In the genomic region with DNA sequence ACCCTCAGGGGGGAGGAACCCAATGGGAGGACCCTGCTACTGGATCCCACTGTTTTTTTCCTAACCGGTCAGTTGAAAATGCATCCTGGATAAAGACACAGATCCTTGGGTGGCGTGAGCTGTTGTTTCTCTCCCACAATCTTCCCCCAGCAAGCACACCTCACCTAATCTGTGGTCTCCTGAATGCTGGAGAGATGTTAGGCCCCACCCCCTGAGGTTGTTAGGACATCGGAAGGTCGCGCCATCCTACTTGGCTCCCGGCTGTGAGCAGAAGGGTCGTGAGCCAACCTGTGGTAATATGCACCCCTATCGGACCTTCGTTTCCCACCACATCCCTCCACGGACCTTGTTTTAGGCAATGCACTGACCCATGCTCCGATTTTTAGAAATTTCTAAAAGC, we compare ENCODE assay signal across 8 cellular contexts.
DNase-seq lines count a peak whose midpoint lies in the region; ATAC-seq, FAIRE-seq and TF ChIP-seq lines count a peak whose summit lies in the region.

No MANE protein-coding gene starts in this region.

- POLR2A ChIA-PET in K562 (lab: Yijun Ruan, JAX) = interaction anchor here (0.6 to 2.5 kb wide), 6 partner anchors 9 to 610 kb away, joined by 3 to 10 read pairs (median 4); no protein-coding TSS in a partner anchor

- peaks cover 5 to 15% (median 14%) of the 10 kb centered on the region in 3 donors for H3K27me3 Mint-ChIP-seq in immature natural killer cell (ENCODE audit: low read depth in 3 of 3)

- H4K20me1 ChIP-seq in KMS-11 (ENCODE audit: insufficient read depth) = no peaks in the 10 kb centered on the region
- peaks cover 35% of the 10 kb centered on the region for H4K20me1 ChIP-seq in K562 (replicated peaks; ENCODE audit: control insufficient read depth, insufficient read depth, low read length)

- H3K27me3 ChIP-seq in KMS-11 (ENCODE audit: insufficient read depth, low read depth) (no peaks in the 10 kb centered on the region), K562 (ENCODE audit: control insufficient read depth in 2 of 2, insufficient read depth in 2 of 2, low read length in 2 of 2) (peaks cover 17 to 45% of the 10 kb centered on the region in 2 experiments), stomach smooth muscle (ENCODE audit: control insufficient read depth in 1 of 2, insufficient read depth in 2 of 2, low read length in 2 of 2) (no peaks in the 10 kb centered on the region)

- H3K79me2 ChIP-seq in KMS-11 (ENCODE audit: insufficient read depth, low read depth) (no peaks in the 10 kb centered on the region), K562 (ENCODE audit: control insufficient read depth, insufficient read depth, low read length) (no peaks in the 10 kb centered on the region)

- no peaks in the 10 kb centered on the region for H3K36me3 ChIP-seq in KMS-11 (ENCODE audit: insufficient read depth)
- no peaks in the 10 kb centered on the region for H3K36me3 ChIP-seq in K562 (ENCODE audit: control insufficient read depth, insufficient read depth, low read length)
- H3K36me3 ChIP-seq in stomach smooth muscle (ENCODE audit: control insufficient read depth in 2 of 2, insufficient read depth in 2 of 2, low read length in 2 of 2) = peaks cover 0 to 2% of the 10 kb centered on the region in 2 donors

- 38% methylated on average over 11 of the region's 11 CpGs for WGBS in K562 (ENCODE audit: insufficient coverage, low coverage, missing lambda C conversion rate)

- H3K4me1 ChIP-seq in KMS-11 (ENCODE audit: low read depth, poor library complexity, severe bottlenecking) (peaks cover 59% of the 10 kb centered on the region), K562 (replicated peaks in 1 of 2; ENCODE audit: control insufficient read depth in 2 of 2, insufficient read depth in 2 of 2, low read length in 2 of 2) (peaks cover 4 to 14% of the 10 kb centered on the region in 2 experiments; a peak in 4 of 5 replicates), stomach smooth muscle (ENCODE audit: control insufficient read depth, insufficient read depth, low read length) (peaks cover 43% of the 10 kb centered on the region)

- CTCF ChIA-PET in K562 (lab: Yijun Ruan, JAX; ENCODE audit: low intra/inter-chr PET ratio) = no interaction called here

- no peak for TF ChIP-seq RAD21 in K562 (CRISPR knock-in tag; conservative IDR thresholded peaks at IDR 0.05 in 1 of 2, IDR thresholded peaks at IDR 0.05 in 1 of 2)

- no peaks in the 10 kb centered on the region for H3K36me3 Mint-ChIP-seq in immature natural killer cell

- H3K27ac ChIP-seq in KMS-11 (no peak overlapping the region), K562 (ENCODE audit: extremely low read depth, low read depth, low read length) (no peak overlapping the region), stomach smooth muscle (ENCODE audit: low read length) (peak overlapping the region; percentile 6)

- TF ChIP-seq EP300 in K562 (IDR thresholded peaks at IDR 0.05; ENCODE audit: low read length) = no peak

- peaks cover 18 to 25% of the 10 kb centered on the region in 2 donors for H3K4me1 Mint-ChIP-seq in immature natural killer cell

- H2AFZ ChIP-seq in KMS-11 (ENCODE audit: low read depth) (peak overlapping the region; percentile 97), K562 (ENCODE audit: low read depth, low read length) (no peak overlapping the region)

- intact Hi-C loops in K562 (cut with micrococcal nuclease) = no loop called here

- DNase-seq in K562 (ENCODE audit: extremely low read depth in 1 of 4, low spot score in 3 of 4) (no peak), immature natural killer cell (no peak), foreskin fibroblast (no peak)
- no peak for DNase-seq in activated effector memory CD4-positive, alpha-beta T cell treated with Interleukin-2 at 50 U/mL for 16 hours
- DNase-seq in stimulated activated naive CD4-positive, alpha-beta T cell treated with Interleukin-2 at 50 U/mL for 16 hours (lab: John Stamatoyannopoulos, UW) = no peak

- ATAC-seq in K562 (no peak), GM21576 (IDR thresholded peaks at IDR 0.05; ENCODE audit: unreplicated experiment) (no peak)

- in situ Hi-C loops in K562 (cut with MboI) = no loop called here

- H3K4me2 ChIP-seq in KMS-11 (peak overlapping the region; percentile 74), K562 (ENCODE audit: insufficient read depth, low read length) (no peak overlapping the region)

- BruUV-seq in K562 (replicated peaks; lab: Mats Ljungman, UMichigan) = no TSS peak

- no peaks in the 10 kb centered on the region for H3K9me1 ChIP-seq in K562 (ENCODE audit: control insufficient read depth, insufficient read depth, low read length)

- no peak for TF ChIP-seq POLR2A in K562 (conservative IDR thresholded peaks at IDR 0.05)

- H3K4me3 ChIP-seq in KMS-11 (IDR thresholded peaks at IDR 0.05; ENCODE audit: insufficient read depth, low read depth, low read length) = peak overlapping the region; percentile 94
- H3K4me3 ChIP-seq in K562 = no peak overlapping the region
- peak overlapping the region; percentile 68 to 81 for H3K4me3 ChIP-seq in stomach smooth muscle (ENCODE audit: low read length in 2 of 2)
- peak overlapping the region in 1 of 2 donors; percentile 42 for H3K4me3 ChIP-seq in foreskin fibroblast (ENCODE audit: low read depth in 1 of 2, low read length in 2 of 2)

- no peaks in the 10 kb centered on the region for H3K9me3 Mint-ChIP-seq in immature natural killer cell

- no peak overlapping the region for H3K27ac Mint-ChIP-seq in immature natural killer cell

- no peaks in the 10 kb centered on the region for H3K9me3 ChIP-seq in K562 (replicated peaks; ENCODE audit: control insufficient read depth, insufficient read depth, low read depth, low read length)
- no peaks in the 10 kb centered on the region for H3K9me3 ChIP-seq in stomach smooth muscle (ENCODE audit: control insufficient read depth in 2 of 2, low read length in 2 of 2)

- TF ChIP-seq CTCF in KMS-11 (conservative IDR thresholded peaks at IDR 0.05; ENCODE audit: low read depth, low read length) (no peak), K562 (IDR thresholded peaks at IDR 0.05 in 2 of 3, conservative IDR thresholded peaks at IDR 0.05 in 1 of 3; ENCODE audit: insufficient read depth in 2 of 3, low read depth in 1 of 3, low read length in 3 of 3) (no peak), foreskin fibroblast (IDR thresholded peaks at IDR 0.05; ENCODE audit: low read depth, low read length) (no peak)

- H3K9ac ChIP-seq in KMS-11 (peak overlapping the region; percentile 64), K562 (ENCODE audit: insufficient read depth in 1 of 2, low read depth in 2 of 2, low read length in 2 of 2) (no peak overlapping the region), stomach smooth muscle (ENCODE audit: low read length in 2 of 2) (peak overlapping the region; percentile 58 to 62)

- H3K4me3 Mint-ChIP-seq in immature natural killer cell = peak overlapping the region; percentile 73 to 89 (median 82)

- FAIRE-seq in K562 (lab: Jason Lieb, UNC) = no peak

TF ChIP-seq in K562, 482 proteins besides CTCF, POLR2A, EP300 and RAD21 (continues in another document):
- peak; percentile 41; the same call in 1 of the 2 replicates for TF ChIP-seq NFIC (IDR thresholded peaks at IDR 0.05)

Comparison
In these comparisons a context has a peak if more than half of its experiments do, and no peak if none do; other contexts are left out.
1. H3K9ac ChIP-seq: peak in KMS-11 (single experiment) and stomach smooth muscle (2 of 2); none in K562 (0 of 2).